In the genomic region with DNA sequence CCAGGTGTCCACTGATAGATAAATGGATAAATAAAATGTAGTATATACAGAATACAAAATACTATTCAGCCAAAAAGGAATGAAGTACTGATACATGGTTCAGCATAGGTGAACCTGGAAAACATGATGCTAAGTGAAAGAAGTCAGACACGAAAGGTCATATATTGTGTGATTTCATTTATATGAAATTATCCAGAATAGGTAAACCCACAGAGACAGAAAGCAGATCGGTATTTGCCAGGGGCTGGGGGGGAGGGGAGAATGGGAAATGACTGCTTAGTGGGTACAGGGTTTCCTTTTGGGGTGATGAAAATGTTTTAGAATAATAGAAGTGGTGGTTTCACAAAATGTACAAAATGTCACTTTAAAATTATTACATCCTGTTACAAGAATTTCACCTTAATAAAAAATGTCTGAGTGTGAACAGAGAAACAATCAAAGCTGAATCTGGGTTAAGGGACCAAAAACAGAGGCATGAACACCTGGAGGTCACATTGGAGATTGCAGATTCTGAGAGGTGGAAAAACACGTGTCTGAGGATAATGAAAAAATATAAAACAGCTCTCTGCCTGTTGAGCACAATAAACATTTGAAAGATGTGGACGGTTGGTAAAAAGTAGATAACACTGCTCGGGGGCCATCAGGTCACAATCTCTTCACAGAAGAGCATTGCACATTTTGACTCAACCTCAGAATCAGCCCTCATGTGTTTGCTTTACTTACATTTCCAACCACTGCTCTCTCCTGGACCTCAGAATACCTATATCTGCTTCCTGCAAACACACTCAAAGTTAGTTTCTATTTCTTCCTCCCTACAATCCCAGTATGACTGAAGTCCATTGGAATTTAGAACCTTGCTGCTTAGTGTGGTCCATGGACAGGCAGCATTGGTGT, we compare ENCODE assay signal across 8 cellular contexts. TPM values are rescaled to one million over a fixed set of nuclear protein-coding genes. Genes with fewer than 3 reads are reported as not detected.
A peak's percentile ranks its signal among the peaks of the same experiment; 100 is the strongest.
DNase-seq lines count a peak whose midpoint lies in the region; ATAC-seq and TF ChIP-seq lines count a peak whose summit lies in the region.
"Had no signal": no experiment of that assay in that cellular context is flagged by ENCODE, and none has a peak within 500 bp of the region (broad histone marks: within the 10 kb centered on the region; RNA-seq: fewer than 3 reads in every experiment).

No MANE protein-coding gene starts in this region.

- peak; percentile 51 for TF ChIP-seq CTCF in KMS-11 (conservative IDR thresholded peaks at IDR 0.05; ENCODE audit: low read depth, low read length)
- TF ChIP-seq CTCF in smooth muscle cell (IDR thresholded peaks at IDR 0.05; ENCODE audit: borderline replicate concordance, insufficient read depth, poor library complexity, severe bottlenecking) = no peak

- H4K20me1 ChIP-seq in KMS-11 (ENCODE audit: insufficient read depth) (no peaks in the 10 kb centered on the region), smooth muscle cell (ENCODE audit: low read depth) (no peaks in the 10 kb centered on the region)

- H3K36me3 ChIP-seq in KMS-11 (ENCODE audit: insufficient read depth) = no peaks in the 10 kb centered on the region
- H3K36me3 ChIP-seq in smooth muscle cell (ENCODE audit: low read depth) = no peaks in the 10 kb centered on the region

- TF ChIP-seq POLR2A in GM18951 (IDR thresholded peaks at IDR 0.05; ENCODE audit: extremely low read depth, insufficient read depth, insufficient read length) = peak; percentile 34

- no peaks in the 10 kb centered on the region for H3K27me3 ChIP-seq in KMS-11 (ENCODE audit: insufficient read depth, low read depth)
- H3K27me3 ChIP-seq in smooth muscle cell (ENCODE audit: low read depth) = no peaks in the 10 kb centered on the region

- WGBS in smooth muscle cell (ENCODE audit: low lambda C conversion rate) = 60% methylated on average over 5 of the region's 5 CpGs

- H3K79me2 ChIP-seq in KMS-11 (ENCODE audit: insufficient read depth, low read depth) (no peaks in the 10 kb centered on the region), smooth muscle cell (ENCODE audit: low read depth) (no peaks in the 10 kb centered on the region)

- in situ Hi-C loops in GM18951 (cut with MboI; ENCODE audit: low sequenced_read_pairs, unreplicated experiment) = no loop called here

- H3K4me3 ChIP-seq in KMS-11 (IDR thresholded peaks at IDR 0.05; ENCODE audit: insufficient read depth, low read depth, low read length) (peak overlapping the region; percentile 8), smooth muscle cell (no peak overlapping the region)

- H3K4me1 ChIP-seq in KMS-11 (ENCODE audit: low read depth, poor library complexity, severe bottlenecking) (no peaks in the 10 kb centered on the region), smooth muscle cell (ENCODE audit: low read depth) (peaks cover 5% of the 10 kb centered on the region)

- no peak overlapping the region for H3K9ac ChIP-seq in KMS-11
- no peak overlapping the region for H3K9ac ChIP-seq in smooth muscle cell (ENCODE audit: low read depth)

- no peaks in the 10 kb centered on the region for H3F3A ChIP-seq in smooth muscle cell (ENCODE audit: low read depth)

- H2AFZ ChIP-seq in KMS-11 (ENCODE audit: low read depth) = no peak overlapping the region
- no peak overlapping the region for H2AFZ ChIP-seq in smooth muscle cell (ENCODE audit: low read depth)

- DNase-seq in amniotic epithelial cell (ENCODE audit: low read depth) (peak; percentile 10), smooth muscle cell (lab: John Stamatoyannopoulos, UW; ENCODE audit: unreplicated experiment) (no peak), islet precursor cell (no peak)

- H3K4me2 ChIP-seq in KMS-11 = no peak overlapping the region
- H3K4me2 ChIP-seq in smooth muscle cell = peak overlapping the region; percentile 43

- H3K27ac ChIP-seq in KMS-11 (no peak overlapping the region), smooth muscle cell (ENCODE audit: low read depth) (no peak overlapping the region)

- ATAC-seq in GM21423 (IDR thresholded peaks at IDR 0.05; ENCODE audit: unreplicated experiment) (no peak), GM18520 (IDR thresholded peaks at IDR 0.05; ENCODE audit: unreplicated experiment) (no peak)

- H3K9me3 ChIP-seq in smooth muscle cell (replicated peaks; ENCODE audit: low read depth) = no peaks in the 10 kb centered on the region

RNA-seq across cellular contexts. Expression of a gene that starts 3.3 kb away (rescaled TPM):
- not detected in 2 replicates for total RNA-seq in smooth muscle cell
- not detected in 2 replicates for polyA plus RNA-seq in smooth muscle cell
- total RNA-seq: kidney epithelial cell had no signal

RNA-seq across cellular contexts. Expression of a gene that starts 59.5 kb away (rescaled TPM):
- total RNA-seq in smooth muscle cell = not detected in 2 replicates
- not detected in 2 replicates for polyA plus RNA-seq in smooth muscle cell
- total RNA-seq: kidney epithelial cell had no signal
